8 cellular contexts compared by ENCODE assay signal in the genomic region with DNA sequence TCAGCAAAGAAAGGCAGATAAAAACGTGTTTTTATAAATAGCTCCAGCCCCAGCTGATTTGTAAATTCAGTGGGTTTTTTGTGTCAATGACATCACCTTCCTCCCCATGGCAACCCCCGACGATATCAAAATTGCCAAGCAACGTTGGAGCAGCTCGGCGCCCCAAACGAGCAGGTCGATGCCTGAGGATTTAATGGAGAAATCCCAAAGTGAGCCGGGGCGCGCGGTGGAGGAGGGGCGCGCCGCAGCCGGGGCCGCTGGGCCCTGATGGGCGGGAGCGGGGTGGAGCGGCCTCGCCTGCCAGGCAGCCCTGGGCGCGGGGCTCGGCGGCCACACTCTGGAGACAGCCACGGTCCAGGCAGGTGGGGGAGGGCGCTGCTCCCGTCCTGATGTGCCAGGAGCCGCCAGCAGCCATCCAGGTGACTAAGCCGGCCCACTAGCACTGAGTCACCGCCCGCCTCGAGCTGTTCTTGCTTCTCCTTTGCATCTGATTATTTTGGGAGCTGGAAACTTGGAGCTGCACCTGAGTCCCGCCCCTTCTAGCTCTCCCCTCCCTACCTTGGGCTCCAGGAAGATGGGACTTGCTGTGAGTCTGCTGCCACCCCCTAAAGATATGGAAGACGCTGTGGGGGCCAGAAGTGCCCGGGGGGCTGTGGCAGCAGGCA. TPM values are rescaled to one million over a fixed set of nuclear protein-coding genes. Genes with fewer than 3 reads are reported as not detected.
A peak's percentile ranks its signal among the peaks of the same experiment; 100 is the strongest.
DNase-seq lines count a peak whose midpoint lies in the region; TF ChIP-seq lines count a peak whose summit lies in the region.

A gene (plus strand): TSS at position 137 of the 665 bp plus-strand sequence. CDS start 25,723 bp downstream, outside the sequence.

- H3K9ac ChIP-seq in subcutaneous abdominal adipose tissue (ENCODE audit: low read length in 5 of 5), result no peak within 1 kb of the TSS

- no peaks in the 10 kb centered on the region for H3K36me3 ChIP-seq in subcutaneous abdominal adipose tissue (ENCODE audit: control insufficient read depth in 5 of 5, insufficient read depth in 5 of 5, low read length in 5 of 5)

- H3K27me3 ChIP-seq in subcutaneous abdominal adipose tissue (ENCODE audit: control insufficient read depth in 5 of 5, insufficient read depth in 4 of 5, low read length in 5 of 5), result peaks cover 8 to 32% (median 23%) of the 10 kb centered on the region in 5 donors

- H3K9me3 ChIP-seq in subcutaneous abdominal adipose tissue (ENCODE audit: control insufficient read depth in 5 of 5, low read length in 5 of 5), result no peaks in the 10 kb centered on the region

- DNase-seq in DMS53 treated with DMSO at 0.1 percent for 48 hours (lab: John Stamatoyannopoulos, UW; ENCODE audit: unreplicated experiment) (peak; percentile 28), KBM-7 (peak; percentile 39), epithelial cell of esophagus (ENCODE audit: low read depth) (peak; percentile 96), mucosa of gallbladder (ENCODE audit: low spot score) (peak; percentile 62), cortex of kidney (lab: John Stamatoyannopoulos, UW) (no peak), NCI-H1930 (lab: John Stamatoyannopoulos, UW) (no peak)

- peaks cover 0 to 27% (median 10%) of the 10 kb centered on the region in 5 donors for H3K4me1 ChIP-seq in subcutaneous abdominal adipose tissue (ENCODE audit: control insufficient read depth in 5 of 5, insufficient read depth in 5 of 5, low read length in 5 of 5)

- peak within 1 kb of the TSS; percentile 54 for H3K27ac ChIP-seq in VCaP
- H3K27ac ChIP-seq in subcutaneous abdominal adipose tissue (ENCODE audit: low read depth, low read length), result no peak within 1 kb of the TSS

- in situ Hi-C loops in KBM-7 (cut with MboI; ENCODE audit: low pct_unique_long_range_greater_than_20kb, low sequenced_read_pairs), result no loop called here

- TF ChIP-seq CTCF in VCaP (conservative IDR thresholded peaks at IDR 0.05) (no peak), epithelial cell of esophagus (IDR thresholded peaks at IDR 0.05; ENCODE audit: insufficient read depth, low read depth, low read length, missing control alignments) (no peak)

- peak within 1 kb of the TSS; percentile 58 for H3K4me3 ChIP-seq in epithelial cell of esophagus (ENCODE audit: low read length)
- H3K4me3 ChIP-seq in subcutaneous abdominal adipose tissue (ENCODE audit: low read depth in 1 of 5, low read length in 5 of 5), result peak within 1 kb of the TSS in 3 of 5 donors; percentile 26 to 54 (median 31)

RNA-seq across cellular contexts. Expression of the gene that starts here (rescaled TPM):
- total RNA-seq in mucosa of gallbladder, result 7.9 TPM

Comparison
In these comparisons a context has a peak if more than half of its experiments do, and no peak if none do; other contexts are left out.
1. DNase-seq: peak in DMS53 treated with DMSO at 0.1 percent for 48 hours (single experiment), KBM-7 (single experiment), epithelial cell of esophagus (single experiment) and mucosa of gallbladder (single experiment); none in cortex of kidney (single experiment) and NCI-H1930 (0 of 2).